Comparison of ENCODE assay signal across 1 cellular context in genomic region chr2:166455823-166456222, GRCh38. TPM values are rescaled to one million over a fixed set of nuclear protein-coding genes. Genes with fewer than 3 reads are reported as not detected.
"Had no signal": no experiment of that assay in that cellular context is flagged by ENCODE, and none has a peak within 500 bp of the region (broad histone marks: within the 10 kb centered on the region; RNA-seq: fewer than 3 reads in every experiment).

No MANE protein-coding gene starts in this region.

RNA-seq across cellular contexts. Expression of gene SCN7A, which starts 38.2 kb away (rescaled TPM):
- total RNA-seq: G401 had no signal
